Comparison of ENCODE assay signal across 8 cellular contexts in the genomic region with DNA sequence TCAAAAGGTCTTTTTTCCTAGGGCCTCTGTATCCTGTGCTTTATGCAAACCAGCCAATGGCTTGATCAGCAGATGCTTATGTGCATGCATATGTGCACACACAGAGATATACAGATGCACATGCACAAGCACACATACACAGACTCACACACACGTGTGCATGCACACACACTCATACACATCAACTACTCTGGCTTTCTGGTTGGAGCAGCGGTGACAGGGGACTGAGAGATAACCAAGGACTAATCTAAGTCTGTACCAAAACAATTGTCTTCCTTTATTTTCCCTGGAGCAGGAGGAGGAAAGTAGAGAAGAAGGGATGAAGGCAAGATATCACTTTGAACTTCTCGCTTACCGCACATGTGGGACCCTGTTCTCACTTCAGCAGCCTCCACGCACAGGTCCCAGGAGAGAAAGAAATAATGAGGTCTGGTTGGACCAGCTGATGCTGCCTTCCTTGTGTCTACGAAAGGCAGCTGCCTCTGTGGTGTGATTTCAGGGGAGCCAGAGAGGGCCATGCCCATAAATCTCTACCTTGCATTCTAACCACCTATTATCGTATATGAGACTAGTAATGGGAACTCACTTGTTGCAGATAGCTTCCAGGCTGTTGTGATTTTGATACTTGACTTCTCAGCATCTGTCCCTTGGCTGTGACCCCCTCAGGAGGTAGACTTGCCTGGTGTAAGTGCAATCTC.
"Had no signal": no experiment of that assay in that cellular context is flagged by ENCODE, and none has a peak within 500 bp of the region (broad histone marks: within the 10 kb centered on the region; RNA-seq: fewer than 3 reads in every experiment).

No MANE protein-coding gene starts in this region.

- H3K9me3 ChIP-seq: HAP-1 had no signal

- H3K4me3 ChIP-seq: HAP-1 had no signal

- H3K36me3 Mint-ChIP-seq: IgD-negative memory B cell had no signal

- H3K4me1 Mint-ChIP-seq: IgD-negative memory B cell had no signal

- H3K4me3 Mint-ChIP-seq: HFFc6, IgD-negative memory B cell had no signal

- H3K4me1 ChIP-seq: HAP-1 had no signal

- H3K27ac ChIP-seq: HL-60 had no signal

- ATAC-seq: HCT116, HepG2 had no signal

- H3K27ac Mint-ChIP-seq: HFFc6, IgD-negative memory B cell had no signal

- DNase-seq: GOT3, H7, HFFc6 had no signal

- H3K36me3 ChIP-seq: HAP-1 had no signal
